In the genomic region with DNA sequence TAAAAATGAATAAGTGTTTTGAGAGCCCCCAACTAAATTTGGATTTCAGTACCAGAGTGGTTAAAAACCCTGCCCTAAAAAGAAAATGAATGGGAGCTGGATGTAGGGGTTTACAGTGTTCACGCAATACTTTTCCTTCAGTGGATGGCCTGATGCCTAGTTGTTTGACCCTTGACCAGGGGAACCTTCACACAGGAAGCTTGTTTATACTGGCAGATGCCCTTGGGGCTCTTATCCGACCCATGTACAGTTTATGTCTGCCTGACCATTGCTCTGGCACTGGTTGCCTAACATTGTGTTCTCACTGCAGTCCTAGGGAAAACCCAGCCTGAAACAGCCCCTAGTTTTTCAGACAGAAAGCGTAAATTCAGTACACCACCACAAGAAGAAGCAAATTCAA, we compare ENCODE assay signal across 2 cellular contexts.
TF ChIP-seq lines count a peak whose summit lies in the region.

No MANE protein-coding gene starts in this region.

TF ChIP-seq in GM23338, 12 proteins besides CTCF, POLR2A, EP300 and RAD21 (continued from another document):
- no peak for TF ChIP-seq ZNF331 (CRISPR knock-in tag; IDR thresholded peaks at IDR 0.05; ENCODE audit: low read depth)
- TF ChIP-seq ZNF114 (CRISPR knock-in tag; IDR thresholded peaks at IDR 0.05) = no peak

TF ChIP-seq in HepG2, 621 proteins besides CTCF, POLR2A, EP300 and RAD21 (continued from another document and continues in another):
- TF ChIP-seq RBM39 (IDR thresholded peaks at IDR 0.05; ENCODE audit: low read depth, low read length, poor library complexity, severe bottlenecking) = no peak
- TF ChIP-seq TCF12 (IDR thresholded peaks at IDR 0.05) = no peak
- no peak for TF ChIP-seq TCF12 (CRISPR knock-in tag; IDR thresholded peaks at IDR 0.05)
- no peak for TF ChIP-seq ZNF256 (CRISPR knock-in tag; conservative IDR thresholded peaks at IDR 0.05)
- TF ChIP-seq POGZ (CRISPR knock-in tag; IDR thresholded peaks at IDR 0.05) = peak; percentile 78
- 0 out of 2 replicates have a peak, but pooled peaks have one; percentile 27 for TF ChIP-seq TARDBP (CRISPR knock-in tag; IDR thresholded peaks at IDR 0.05)
- TF ChIP-seq ZNF670 (CRISPR knock-in tag; IDR thresholded peaks at IDR 0.05; ENCODE audit: borderline replicate concordance) = peak; percentile 59; the same call in 1 of the 2 replicates
- peak; percentile 27; the same call in 1 of the 2 replicates for TF ChIP-seq YEATS4 (CRISPR knock-in tag; IDR thresholded peaks at IDR 0.05; ENCODE audit: borderline replicate concordance)
- peak; percentile 54; the same call in 1 of the 2 replicates for TF ChIP-seq HDAC1 (CRISPR knock-in tag; IDR thresholded peaks at IDR 0.05)
- peak; percentile 62; the same call in 1 of the 2 replicates for TF ChIP-seq ZNF331 (CRISPR knock-in tag; IDR thresholded peaks at IDR 0.05)
- TF ChIP-seq FOXA3 (CRISPR knock-in tag; IDR thresholded peaks at IDR 0.05) = peak; percentile 85
- TF ChIP-seq MED1 (CRISPR knock-in tag; IDR thresholded peaks at IDR 0.05) = peak; percentile 73
- TF ChIP-seq ZNF136 (CRISPR knock-in tag; IDR thresholded peaks at IDR 0.05; ENCODE audit: low read depth) = 0 out of 2 replicates have a peak, but pooled peaks have one; percentile 32
- TF ChIP-seq NR2C2 (CRISPR knock-in tag; IDR thresholded peaks at IDR 0.05; ENCODE audit: borderline replicate concordance) = peak; percentile 74; the same call in 1 of the 2 replicates
- peak; percentile 90 for TF ChIP-seq FOXK1 (CRISPR knock-in tag; IDR thresholded peaks at IDR 0.05; ENCODE audit: borderline replicate concordance, low read depth)
- TF ChIP-seq MIER2 (CRISPR knock-in tag; IDR thresholded peaks at IDR 0.05) = 0 out of 2 replicates have a peak, but pooled peaks have one; percentile 41
- TF ChIP-seq STAG1 (CRISPR knock-in tag; IDR thresholded peaks at IDR 0.05) = peak; percentile 28
- TF ChIP-seq, protein P1, sequence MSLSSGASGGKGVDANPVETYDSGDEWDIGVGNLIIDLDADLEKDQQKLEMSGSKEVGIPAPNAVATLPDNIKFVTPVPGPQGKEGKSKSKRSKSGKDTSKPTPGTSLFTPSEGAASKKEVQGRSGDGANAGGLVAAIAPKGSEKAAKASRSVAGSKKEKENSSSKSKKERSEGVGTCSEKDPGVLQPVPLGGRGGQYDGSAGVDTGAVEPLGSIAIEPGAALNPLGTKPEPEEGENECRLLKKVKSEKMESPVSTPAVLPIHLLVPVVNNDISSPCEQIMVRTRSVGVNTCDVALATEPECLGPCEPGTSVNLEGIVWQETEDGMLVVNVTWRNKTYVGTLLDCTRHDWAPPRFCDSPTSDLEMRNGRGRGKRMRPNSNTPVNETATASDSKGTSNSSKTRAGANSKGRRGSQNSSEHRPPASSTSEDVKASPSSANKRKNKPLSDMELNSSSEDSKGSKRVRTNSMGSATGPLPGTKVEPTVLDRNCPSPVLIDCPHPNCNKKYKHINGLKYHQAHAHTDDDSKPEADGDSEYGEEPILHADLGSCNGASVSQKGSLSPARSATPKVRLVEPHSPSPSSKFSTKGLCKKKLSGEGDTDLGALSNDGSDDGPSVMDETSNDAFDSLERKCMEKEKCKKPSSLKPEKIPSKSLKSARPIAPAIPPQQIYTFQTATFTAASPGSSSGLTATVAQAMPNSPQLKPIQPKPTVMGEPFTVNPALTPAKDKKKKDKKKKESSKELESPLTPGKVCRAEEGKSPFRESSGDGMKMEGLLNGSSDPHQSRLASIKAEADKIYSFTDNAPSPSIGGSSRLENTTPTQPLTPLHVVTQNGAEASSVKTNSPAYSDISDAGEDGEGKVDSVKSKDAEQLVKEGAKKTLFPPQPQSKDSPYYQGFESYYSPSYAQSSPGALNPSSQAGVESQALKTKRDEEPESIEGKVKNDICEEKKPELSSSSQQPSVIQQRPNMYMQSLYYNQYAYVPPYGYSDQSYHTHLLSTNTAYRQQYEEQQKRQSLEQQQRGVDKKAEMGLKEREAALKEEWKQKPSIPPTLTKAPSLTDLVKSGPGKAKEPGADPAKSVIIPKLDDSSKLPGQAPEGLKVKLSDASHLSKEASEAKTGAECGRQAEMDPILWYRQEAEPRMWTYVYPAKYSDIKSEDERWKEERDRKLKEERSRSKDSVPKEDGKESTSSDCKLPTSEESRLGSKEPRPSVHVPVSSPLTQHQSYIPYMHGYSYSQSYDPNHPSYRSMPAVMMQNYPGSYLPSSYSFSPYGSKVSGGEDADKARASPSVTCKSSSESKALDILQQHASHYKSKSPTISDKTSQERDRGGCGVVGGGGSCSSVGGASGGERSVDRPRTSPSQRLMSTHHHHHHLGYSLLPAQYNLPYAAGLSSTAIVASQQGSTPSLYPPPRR (CRISPR knock-in tag; IDR thresholded peaks at IDR 0.05; ENCODE audit: borderline replicate concordance) = peak; percentile 66
- peak; percentile 87 for TF ChIP-seq SALL1 (CRISPR knock-in tag; IDR thresholded peaks at IDR 0.05)
- TF ChIP-seq SPEN (CRISPR knock-in tag; IDR thresholded peaks at IDR 0.05; ENCODE audit: low read depth) = peak; percentile 39; the same call in 1 of the 2 replicates
- 0 out of 2 replicates have a peak, but pooled peaks have one; percentile 7 for TF ChIP-seq SMC3 (IDR thresholded peaks at IDR 0.05; ENCODE audit: low read length)
- TF ChIP-seq MEIS1 (CRISPR knock-in tag; IDR thresholded peaks at IDR 0.05; ENCODE audit: borderline replicate concordance) = no peak
- TF ChIP-seq, protein P2, sequence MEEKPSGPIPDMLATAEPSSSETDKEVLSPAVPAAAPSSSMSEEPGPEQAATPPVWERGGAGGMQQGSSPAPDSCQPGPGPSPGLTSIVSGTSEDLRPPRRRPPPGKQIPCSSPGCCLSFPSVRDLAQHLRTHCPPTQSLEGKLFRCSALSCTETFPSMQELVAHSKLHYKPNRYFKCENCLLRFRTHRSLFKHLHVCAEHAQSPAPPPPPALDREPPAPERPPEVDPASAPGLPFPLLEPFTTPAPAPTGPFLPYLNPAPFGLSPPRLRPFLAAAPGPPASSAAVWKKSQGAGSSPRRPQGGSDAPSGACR (CRISPR knock-in tag; IDR thresholded peaks at IDR 0.05) = 0 out of 2 replicates have a peak, but pooled peaks have one; percentile 57
- TF ChIP-seq, protein P3, sequence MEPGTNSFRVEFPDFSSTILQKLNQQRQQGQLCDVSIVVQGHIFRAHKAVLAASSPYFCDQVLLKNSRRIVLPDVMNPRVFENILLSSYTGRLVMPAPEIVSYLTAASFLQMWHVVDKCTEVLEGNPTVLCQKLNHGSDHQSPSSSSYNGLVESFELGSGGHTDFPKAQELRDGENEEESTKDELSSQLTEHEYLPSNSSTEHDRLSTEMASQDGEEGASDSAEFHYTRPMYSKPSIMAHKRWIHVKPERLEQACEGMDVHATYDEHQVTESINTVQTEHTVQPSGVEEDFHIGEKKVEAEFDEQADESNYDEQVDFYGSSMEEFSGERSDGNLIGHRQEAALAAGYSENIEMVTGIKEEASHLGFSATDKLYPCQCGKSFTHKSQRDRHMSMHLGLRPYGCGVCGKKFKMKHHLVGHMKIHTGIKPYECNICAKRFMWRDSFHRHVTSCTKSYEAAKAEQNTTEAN (CRISPR knock-in tag; conservative IDR thresholded peaks at IDR 0.05) = 0 out of 2 replicates have a peak, but pooled peaks have one; percentile 23
- TF ChIP-seq, protein P4, sequence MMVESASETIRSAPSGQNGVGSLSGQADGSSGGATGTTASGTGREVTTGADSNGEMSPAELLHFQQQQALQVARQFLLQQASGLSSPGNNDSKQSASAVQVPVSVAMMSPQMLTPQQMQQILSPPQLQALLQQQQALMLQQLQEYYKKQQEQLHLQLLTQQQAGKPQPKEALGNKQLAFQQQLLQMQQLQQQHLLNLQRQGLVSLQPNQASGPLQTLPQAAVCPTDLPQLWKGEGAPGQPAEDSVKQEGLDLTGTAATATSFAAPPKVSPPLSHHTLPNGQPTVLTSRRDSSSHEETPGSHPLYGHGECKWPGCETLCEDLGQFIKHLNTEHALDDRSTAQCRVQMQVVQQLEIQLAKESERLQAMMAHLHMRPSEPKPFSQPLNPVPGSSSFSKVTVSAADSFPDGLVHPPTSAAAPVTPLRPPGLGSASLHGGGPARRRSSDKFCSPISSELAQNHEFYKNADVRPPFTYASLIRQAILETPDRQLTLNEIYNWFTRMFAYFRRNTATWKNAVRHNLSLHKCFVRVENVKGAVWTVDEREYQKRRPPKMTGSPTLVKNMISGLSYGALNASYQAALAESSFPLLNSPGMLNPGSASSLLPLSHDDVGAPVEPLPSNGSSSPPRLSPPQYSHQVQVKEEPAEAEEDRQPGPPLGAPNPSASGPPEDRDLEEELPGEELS (CRISPR knock-in tag; IDR thresholded peaks at IDR 0.05) = peak; percentile 56; the same call in 1 of the 2 replicates
- TF ChIP-seq DPF2 (CRISPR knock-in tag; IDR thresholded peaks at IDR 0.05; ENCODE audit: borderline replicate concordance, low read depth) = peak; percentile 51; the same call in 1 of the 2 replicates
- no peak for TF ChIP-seq CENPX (CRISPR knock-in tag; IDR thresholded peaks at IDR 0.05)
- TF ChIP-seq, protein P5, sequence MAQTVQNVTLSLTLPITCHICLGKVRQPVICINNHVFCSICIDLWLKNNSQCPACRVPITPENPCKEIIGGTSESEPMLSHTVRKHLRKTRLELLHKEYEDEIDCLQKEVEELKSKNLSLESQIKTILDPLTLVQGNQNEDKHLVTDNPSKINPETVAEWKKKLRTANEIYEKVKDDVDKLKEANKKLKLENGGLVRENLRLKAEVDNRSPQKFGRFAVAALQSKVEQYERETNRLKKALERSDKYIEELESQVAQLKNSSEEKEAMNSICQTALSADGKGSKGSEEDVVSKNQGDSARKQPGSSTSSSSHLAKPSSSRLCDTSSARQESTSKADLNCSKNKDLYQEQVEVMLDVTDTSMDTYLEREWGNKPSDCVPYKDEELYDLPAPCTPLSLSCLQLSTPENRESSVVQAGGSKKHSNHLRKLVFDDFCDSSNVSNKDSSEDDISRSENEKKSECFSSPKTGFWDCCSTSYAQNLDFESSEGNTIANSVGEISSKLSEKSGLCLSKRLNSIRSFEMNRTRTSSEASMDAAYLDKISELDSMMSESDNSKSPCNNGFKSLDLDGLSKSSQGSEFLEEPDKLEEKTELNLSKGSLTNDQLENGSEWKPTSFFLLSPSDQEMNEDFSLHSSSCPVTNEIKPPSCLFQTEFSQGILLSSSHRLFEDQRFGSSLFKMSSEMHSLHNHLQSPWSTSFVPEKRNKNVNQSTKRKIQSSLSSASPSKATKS (CRISPR knock-in tag; IDR thresholded peaks at IDR 0.05) = no peak
- peak; percentile 87 for TF ChIP-seq FOXO1 (CRISPR knock-in tag; IDR thresholded peaks at IDR 0.05)
- TF ChIP-seq CEBPG (CRISPR knock-in tag; IDR thresholded peaks at IDR 0.05) = peak; percentile 87
- TF ChIP-seq ELF4 (CRISPR knock-in tag; IDR thresholded peaks at IDR 0.05; ENCODE audit: borderline replicate concordance) = no peak
- TF ChIP-seq ZNF792 (CRISPR knock-in tag; IDR thresholded peaks at IDR 0.05) = 0 out of 2 replicates have a peak, but pooled peaks have one; percentile 30
- 0 out of 2 replicates have a peak, but pooled peaks have one; percentile 29 for TF ChIP-seq ZBTB7B (CRISPR knock-in tag; IDR thresholded peaks at IDR 0.05)
- peak; percentile 19; the same call in 1 of the 2 replicates for TF ChIP-seq ONECUT2 (CRISPR knock-in tag; IDR thresholded peaks at IDR 0.05)
- TF ChIP-seq NR2F6 (IDR thresholded peaks at IDR 0.05) = peak; percentile 80
- peak; percentile 83 for TF ChIP-seq NR2F6 (CRISPR knock-in tag; IDR thresholded peaks at IDR 0.05)
- 0 out of 2 replicates have a peak, but pooled peaks have one; percentile 19 for TF ChIP-seq GABPB1 (CRISPR knock-in tag; IDR thresholded peaks at IDR 0.05)
- no peak for TF ChIP-seq ZNF567 (CRISPR knock-in tag; IDR thresholded peaks at IDR 0.05; ENCODE audit: borderline replicate concordance)
- TF ChIP-seq FOXK2 (IDR thresholded peaks at IDR 0.05) = peak; percentile 69
- TF ChIP-seq ZSCAN25 (CRISPR knock-in tag; IDR thresholded peaks at IDR 0.05) = 0 out of 2 replicates have a peak, but pooled peaks have one; percentile 26
- TF ChIP-seq GATAD1 (CRISPR knock-in tag; IDR thresholded peaks at IDR 0.05) = 0 out of 2 replicates have a peak, but pooled peaks have one; percentile 30
- TF ChIP-seq HIVEP1 (CRISPR knock-in tag; IDR thresholded peaks at IDR 0.05) = no peak
- TF ChIP-seq ZNF644 (CRISPR knock-in tag; IDR thresholded peaks at IDR 0.05; ENCODE audit: low read depth) = peak; percentile 77
- no peak for TF ChIP-seq ZNF354B (CRISPR knock-in tag; IDR thresholded peaks at IDR 0.05)
- TF ChIP-seq PPARG (CRISPR knock-in tag; conservative IDR thresholded peaks at IDR 0.05) = peak; percentile 92
- TF ChIP-seq ZFY (CRISPR knock-in tag; IDR thresholded peaks at IDR 0.05) = 0 out of 2 replicates have a peak, but pooled peaks have one; percentile 19
- no peak for TF ChIP-seq ZBTB3 (CRISPR knock-in tag; IDR thresholded peaks at IDR 0.05; ENCODE audit: borderline replicate concordance, low read depth)
- 0 out of 2 replicates have a peak, but pooled peaks have one; percentile 54 for TF ChIP-seq ZFP82 (CRISPR knock-in tag; IDR thresholded peaks at IDR 0.05; ENCODE audit: borderline replicate concordance)
- TF ChIP-seq, protein P6, sequence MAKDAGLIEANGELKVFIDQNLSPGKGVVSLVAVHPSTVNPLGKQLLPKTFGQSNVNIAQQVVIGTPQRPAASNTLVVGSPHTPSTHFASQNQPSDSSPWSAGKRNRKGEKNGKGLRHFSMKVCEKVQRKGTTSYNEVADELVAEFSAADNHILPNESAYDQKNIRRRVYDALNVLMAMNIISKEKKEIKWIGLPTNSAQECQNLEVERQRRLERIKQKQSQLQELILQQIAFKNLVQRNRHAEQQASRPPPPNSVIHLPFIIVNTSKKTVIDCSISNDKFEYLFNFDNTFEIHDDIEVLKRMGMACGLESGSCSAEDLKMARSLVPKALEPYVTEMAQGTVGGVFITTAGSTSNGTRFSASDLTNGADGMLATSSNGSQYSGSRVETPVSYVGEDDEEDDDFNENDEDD (CRISPR knock-in tag; IDR thresholded peaks at IDR 0.05; ENCODE audit: borderline replicate concordance) = no peak
- no peak for TF ChIP-seq FOXA1 (IDR thresholded peaks at IDR 0.05)
- TF ChIP-seq FOXA1 (CRISPR knock-in tag; IDR thresholded peaks at IDR 0.05) = peak; percentile 64
- TF ChIP-seq ZFP36L1 (CRISPR knock-in tag; IDR thresholded peaks at IDR 0.05) = no peak
- TF ChIP-seq ZNF615 (CRISPR knock-in tag; IDR thresholded peaks at IDR 0.05; ENCODE audit: borderline replicate concordance) = no peak
- 0 out of 2 replicates have a peak, but pooled peaks have one; percentile 23 for TF ChIP-seq ZNF629 (CRISPR knock-in tag; conservative IDR thresholded peaks at IDR 0.05)
- TF ChIP-seq KDM1A (CRISPR knock-in tag; IDR thresholded peaks at IDR 0.05) = no peak
- TF ChIP-seq PHF21A (CRISPR knock-in tag; IDR thresholded peaks at IDR 0.05) = peak; percentile 78
- TF ChIP-seq ELF3 (CRISPR knock-in tag; IDR thresholded peaks at IDR 0.05) = peak; percentile 47; the same call in 1 of the 2 replicates
- TF ChIP-seq FOXP1 (IDR thresholded peaks at IDR 0.05) = no peak
- TF ChIP-seq FOXP1 (CRISPR knock-in tag; IDR thresholded peaks at IDR 0.05) = peak; percentile 68
- TF ChIP-seq KLF15 (CRISPR knock-in tag; IDR thresholded peaks at IDR 0.05; ENCODE audit: borderline replicate concordance) = no peak
- TF ChIP-seq, protein P7, sequence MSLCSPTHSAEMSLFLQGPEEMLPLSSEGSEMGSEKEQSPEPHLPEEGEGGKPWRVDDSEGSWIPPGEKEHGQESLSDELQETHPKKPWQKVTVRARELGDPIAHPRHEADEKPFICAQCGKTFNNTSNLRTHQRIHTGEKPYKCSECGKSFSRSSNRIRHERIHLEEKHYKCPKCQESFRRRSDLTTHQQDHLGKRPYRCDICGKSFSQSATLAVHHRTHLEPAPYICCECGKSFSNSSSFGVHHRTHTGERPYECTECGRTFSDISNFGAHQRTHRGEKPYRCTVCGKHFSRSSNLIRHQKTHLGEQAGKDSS (CRISPR knock-in tag; IDR thresholded peaks at IDR 0.05; ENCODE audit: borderline replicate concordance, low read depth) = 0 out of 2 replicates have a peak, but pooled peaks have one; percentile 52
- TF ChIP-seq ZNF367 (CRISPR knock-in tag; IDR thresholded peaks at IDR 0.05; ENCODE audit: borderline replicate concordance) = no peak
